ENCODE assay signal across 8 cellular contexts in the genomic region with DNA sequence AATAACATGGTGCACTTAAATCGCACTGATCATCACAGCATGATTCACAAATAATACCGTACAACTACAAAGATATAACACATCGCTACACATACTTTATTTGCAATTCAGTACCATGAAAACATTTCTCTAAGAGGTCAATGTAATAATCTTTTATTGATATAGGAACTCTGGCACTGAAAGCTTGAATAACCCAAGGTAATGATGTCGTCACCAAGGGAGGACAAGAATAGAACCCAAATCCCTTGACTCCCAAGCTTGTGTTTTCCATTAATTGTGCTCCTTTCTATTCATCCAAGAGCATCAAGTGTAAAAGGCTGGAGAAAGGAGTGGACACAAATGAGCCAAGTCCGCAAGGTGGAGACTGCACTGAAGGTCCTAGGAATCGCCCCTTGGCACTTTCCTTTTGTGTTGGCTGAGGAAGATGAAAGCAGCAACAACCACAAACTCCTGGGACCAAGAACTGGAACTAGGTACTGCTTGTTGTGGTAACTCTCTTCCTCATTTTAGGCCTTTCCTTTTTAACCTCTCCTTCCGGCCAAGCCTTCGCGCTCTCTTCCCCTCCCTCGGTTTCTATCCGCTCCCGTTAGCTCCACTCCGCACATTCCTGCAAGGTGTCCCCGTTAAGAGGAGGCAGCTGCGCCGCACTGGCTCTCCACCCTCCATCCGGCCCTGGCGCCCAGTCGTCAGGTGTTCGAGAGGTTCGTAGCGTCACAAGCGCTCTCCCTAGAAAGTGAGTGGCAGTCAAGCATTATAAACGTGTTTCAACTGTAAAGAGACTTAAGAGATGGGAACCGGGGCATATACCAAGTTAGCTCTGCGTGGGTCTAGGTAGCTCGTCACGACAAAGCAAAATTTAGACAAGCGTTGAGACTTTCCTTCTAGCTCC. TPM values are rescaled to one million over a fixed set of nuclear protein-coding genes. Genes with fewer than 3 reads are reported as not detected.
A peak's percentile ranks its signal among the peaks of the same experiment; 100 is the strongest.
DNase-seq lines count a peak whose midpoint lies in the region; ATAC-seq, FAIRE-seq and TF ChIP-seq lines count a peak whose summit lies in the region.

No MANE protein-coding gene starts in this region.

- H3K4me2 ChIP-seq in endothelial cell of umbilical vein (ENCODE audit: insufficient read depth, low read length), result peak overlapping the region; percentile 90

- H3K79me2 ChIP-seq in endothelial cell of umbilical vein (ENCODE audit: control insufficient read depth, insufficient read depth, low read length), result peaks cover 39% of the 10 kb centered on the region

- POLR2A ChIA-PET in endothelial cell of umbilical vein (lab: Charles Lee), result interaction anchor here (0.9 to 1.0 kb wide), 3 partner anchors 132 to 574 kb away, joined by 3 to 8 read pairs (median 3); a partner anchor contains a TSS

- peak overlapping the region; percentile 96 for H3K27ac ChIP-seq in endothelial cell of umbilical vein (ENCODE audit: insufficient read depth, low read depth, low read length)
- peak overlapping the region; percentile 80 to 87 for H3K27ac ChIP-seq in aorta (ENCODE audit: low read depth in 1 of 2, low read length in 2 of 2)

- H3K9me1 ChIP-seq in endothelial cell of umbilical vein (replicated peaks; ENCODE audit: control insufficient read depth, extremely low read depth, insufficient read depth, low read length), result no peaks in the 10 kb centered on the region

- TF ChIP-seq CTCF in endothelial cell of umbilical vein (IDR thresholded peaks at IDR 0.05; ENCODE audit: extremely low read depth in 1 of 2, insufficient read depth in 1 of 2, low read depth in 1 of 2, low read length in 2 of 2), result no peak

- peak overlapping the region; percentile 99 for H3K4me3 ChIP-seq in H7 (ENCODE audit: insufficient read depth, low read depth, low read length)
- peak overlapping the region; percentile 79 for H3K4me3 ChIP-seq in MG63
- H3K4me3 ChIP-seq in endothelial cell of umbilical vein (replicated peaks in 1 of 3; ENCODE audit: insufficient read depth in 1 of 3, low read depth in 1 of 3, low read length in 3 of 3), result peak overlapping the region; percentile 45 to 94 (median 79)
- peak overlapping the region; percentile 98 for H3K4me3 ChIP-seq in mucosa of stomach (ENCODE audit: low read length)
- H3K4me3 ChIP-seq in aorta (ENCODE audit: low read length in 2 of 2), result peak overlapping the region; percentile 32 to 57

- no peaks in the 10 kb centered on the region for H4K20me1 ChIP-seq in endothelial cell of umbilical vein (replicated peaks; ENCODE audit: control insufficient read depth, extremely low read depth, insufficient read depth, low read length)

- CTCF ChIA-PET in endothelial cell of umbilical vein (lab: Charles Lee), result interaction anchor here (0.8 to 7.7 kb wide), 23 partner anchors 8 to 561 kb away, joined by 3 to 201 read pairs (median 3); a partner anchor contains a TSS

- intact Hi-C loops in endothelial cell of umbilical vein (cut with micrococcal nuclease), result loop anchor here (1.0 to 10.0 kb wide), 6 partner anchors 131 to 574 kb away; a partner anchor contains a TSS
- intact Hi-C loops in aorta (cut with DNase I), result loop anchor here (1.0 to 10.0 kb wide), 4 partner anchors 132 to 575 kb away; no protein-coding TSS in a partner anchor

- no peaks in the 10 kb centered on the region for H3K36me3 ChIP-seq in H7 (replicated peaks; ENCODE audit: control insufficient read depth, insufficient read depth, low read length)
- peaks cover 9% of the 10 kb centered on the region for H3K36me3 ChIP-seq in MG63
- no peaks in the 10 kb centered on the region for H3K36me3 ChIP-seq in endothelial cell of umbilical vein (ENCODE audit: control insufficient read depth in 2 of 2, extremely low read depth in 1 of 2, insufficient read depth in 2 of 2, low read length in 2 of 2)
- no peaks in the 10 kb centered on the region for H3K36me3 ChIP-seq in mucosa of stomach (ENCODE audit: control insufficient read depth, insufficient read depth, low read length)
- no peaks in the 10 kb centered on the region for H3K36me3 ChIP-seq in aorta (ENCODE audit: control insufficient read depth in 1 of 2, insufficient read depth in 2 of 2, low read length in 1 of 2)

- H3K9me3 ChIP-seq in MG63, result no peaks in the 10 kb centered on the region
- no peaks in the 10 kb centered on the region for H3K9me3 ChIP-seq in endothelial cell of umbilical vein (replicated peaks; ENCODE audit: control insufficient read depth, insufficient read depth, low read length)
- H3K9me3 ChIP-seq in mucosa of stomach (ENCODE audit: control insufficient read depth, low read length), result no peaks in the 10 kb centered on the region
- H3K9me3 ChIP-seq in aorta (ENCODE audit: control insufficient read depth, low read length), result no peaks in the 10 kb centered on the region

- H3K4me1 ChIP-seq in endothelial cell of umbilical vein (ENCODE audit: control insufficient read depth, extremely low read depth, insufficient read depth, low read length), result peaks cover 38% of the 10 kb centered on the region
- peaks cover 15% of the 10 kb centered on the region for H3K4me1 ChIP-seq in mucosa of stomach (ENCODE audit: control insufficient read depth, insufficient read depth, low read length)
- H3K4me1 ChIP-seq in aorta (ENCODE audit: control insufficient read depth in 1 of 2, insufficient read depth in 2 of 2, low read length in 2 of 2), result peaks cover 2 to 7% of the 10 kb centered on the region in 2 donors

- peak; percentile 36 for ATAC-seq in aorta (ENCODE audit: low FRiP score)

- no peak for FAIRE-seq in endothelial cell of umbilical vein (lab: Jason Lieb, UNC)

- DNase-seq in activated CD8-positive, alpha-beta memory T cell treated with anti-CD3 and anti-CD28 coated beads for 4 hours (ENCODE audit: low read depth in 2 of 2), result peak; percentile 13 to 29
- DNase-seq in activated CD8-positive, alpha-beta memory T cell treated with anti-CD3 and anti-CD28 coated beads, Interleukin-2, amount 50 U/mL, for 4 hours, result no peak
- DNase-seq in H7 (peak; percentile 65), MG63 (peak; percentile 31), T-helper 9 cell (peak; percentile 53), endothelial cell of umbilical vein (ENCODE audit: low read depth, low spot score) (no peak), aorta (peak; percentile 72 to 82)

- 14% methylated on average over 29 of the region's 29 CpGs for WGBS in aorta, 2 donors

- BruUV-seq in endothelial cell of umbilical vein (replicated peaks; lab: Mats Ljungman, UMichigan), result no TSS peak

- peaks cover 3% of the 10 kb centered on the region; the same call in 1 of the 2 replicates for H3K27me3 ChIP-seq in H7 (ENCODE audit: control insufficient read depth, insufficient read depth, low read length)
- H3K27me3 ChIP-seq in MG63, result no peaks in the 10 kb centered on the region
- no peaks in the 10 kb centered on the region for H3K27me3 ChIP-seq in endothelial cell of umbilical vein (ENCODE audit: control insufficient read depth in 2 of 2, insufficient read depth in 2 of 2, low read length in 2 of 2)
- no peaks in the 10 kb centered on the region for H3K27me3 ChIP-seq in mucosa of stomach (ENCODE audit: control insufficient read depth, insufficient read depth, low read length)
- no peaks in the 10 kb centered on the region for H3K27me3 ChIP-seq in aorta (ENCODE audit: control insufficient read depth in 1 of 2, insufficient read depth in 2 of 2, low read length in 1 of 2)

- TF ChIP-seq POLR2A in endothelial cell of umbilical vein (IDR thresholded peaks at IDR 0.05; ENCODE audit: low read depth, low read length), result no peak

- dilution Hi-C loops in endothelial cell of umbilical vein (cut with MboI; ENCODE audit: extremely low pct_ligation_motif_present, low sequenced_read_pairs), result no loop called here

- H3K9ac ChIP-seq in endothelial cell of umbilical vein (replicated peaks; ENCODE audit: extremely low read depth, insufficient read depth, low read length) (peak overlapping the region; percentile 94), mucosa of stomach (ENCODE audit: low read length) (peak overlapping the region; percentile 97)

- H2AFZ ChIP-seq in endothelial cell of umbilical vein (ENCODE audit: low read depth, low read length), result peak overlapping the region; percentile 95

TF ChIP-seq in endothelial cell of umbilical vein, 7 proteins besides CTCF, POLR2A, EP300 and RAD21:
- TF ChIP-seq POLR2AphosphoS5 (IDR thresholded peaks at IDR 0.05; ENCODE audit: insufficient read depth, low read depth, low read length), result no peak
- no peak for TF ChIP-seq GATA2 (IDR thresholded peaks at IDR 0.05; ENCODE audit: insufficient read depth, insufficient read length, low read depth, low read length)
- TF ChIP-seq MYC (IDR thresholded peaks at IDR 0.05; ENCODE audit: low read depth, low read length), result no peak
- no peak for TF ChIP-seq EZH2 (IDR thresholded peaks at IDR 0.05; ENCODE audit: borderline replicate concordance, low read depth, low read length, severe bottlenecking)
- TF ChIP-seq JUN (IDR thresholded peaks at IDR 0.05; ENCODE audit: borderline replicate concordance, insufficient read depth, insufficient read length, low read depth), result no peak
- TF ChIP-seq FOS (IDR thresholded peaks at IDR 0.05; ENCODE audit: borderline replicate concordance, insufficient read depth, low read length), result no peak
- TF ChIP-seq, protein P1, sequence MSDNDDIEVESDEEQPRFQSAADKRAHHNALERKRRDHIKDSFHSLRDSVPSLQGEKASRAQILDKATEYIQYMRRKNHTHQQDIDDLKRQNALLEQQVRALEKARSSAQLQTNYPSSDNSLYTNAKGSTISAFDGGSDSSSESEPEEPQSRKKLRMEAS (IDR thresholded peaks at IDR 0.05; ENCODE audit: insufficient read depth, insufficient read length), result no peak

RNA-seq across cellular contexts. Expression of a gene that starts 1.0 kb away (rescaled TPM):
- total RNA-seq in H7 (2014; rRNA removed; shearing (Covaris generic)), result 28.1 and 28.2 TPM in 2 replicates
- total RNA-seq in MG63 (2014; rRNA removed; shearing (Covaris generic); ENCODE audit: low replicate concordance), result 13.2 and 24.7 TPM in 2 replicates
- 30.6 and 31.1 TPM in 2 replicates for total RNA-seq in endothelial cell of umbilical vein
- 23.1 and 23.8 TPM in 2 replicates for polyA plus RNA-seq in endothelial cell of umbilical vein
- polyA plus RNA-seq in endothelial cell of umbilical vein (2011; cell fraction: cytosol; rRNA removed), result 12.1 and 14.8 TPM in 2 replicates
- 31.2 and 36.2 TPM in 2 replicates for polyA plus RNA-seq in endothelial cell of umbilical vein (2011; cell fraction: nucleus; rRNA removed)
- 23.8 and 30.8 TPM in 2 replicates for polyA plus RNA-seq in endothelial cell of umbilical vein (2012)
- polyA minus RNA-seq in endothelial cell of umbilical vein, result 17.6 and 27.7 TPM in 2 replicates
- 12.6 TPM for polyA minus RNA-seq in endothelial cell of umbilical vein (2011; cell fraction: cytosol; rRNA and poly(A)+ RNA removed)
- 56.8 and 76.9 TPM in 2 replicates for polyA minus RNA-seq in endothelial cell of umbilical vein (2011; cell fraction: nucleus; rRNA and poly(A)+ RNA removed)
- 10 to 100 TPM; 20.4 to 23.4 TPM for total RNA-seq in aorta
- polyA plus RNA-seq in aorta, result 10 to 100 TPM in 1 of 2 donors, 1 to 10 TPM in 1; 8.6 to 13.8 TPM

Comparison
In these comparisons a context has a peak if more than half of its experiments do, and no peak if none do; other contexts are left out.
1. DNase-seq: peak in activated CD8-positive, alpha-beta memory T cell treated with anti-CD3 and anti-CD28 coated beads for 4 hours (2 of 2), H7 (single experiment), MG63 (single experiment), T-helper 9 cell (single experiment) and aorta (2 of 2); none in activated CD8-positive, alpha-beta memory T cell treated with anti-CD3 and anti-CD28 coated beads, Interleukin-2, amount 50 U/mL, for 4 hours (single experiment) and endothelial cell of umbilical vein (single experiment).
2. H3K4me3 ChIP-seq: peak in every context shown above with its lines; median percentile 99 in H7; 98 in mucosa of stomach; 79 in MG63; 79 in endothelial cell of umbilical vein; 44 in aorta.